ENCODE assay signal across 1 cellular context in genomic region chr16:11201498-11202259, GRCh38.
A peak's percentile ranks its signal among the peaks of the same experiment; 100 is the strongest.
TF ChIP-seq lines count a peak whose summit lies in the region.

No MANE protein-coding gene starts in this region.

TF ChIP-seq in K562, 482 proteins besides CTCF, POLR2A, EP300 and RAD21 (continued from another document and continues in another):
- TF ChIP-seq CLOCK (CRISPR knock-in tag; IDR thresholded peaks at IDR 0.05; ENCODE audit: borderline replicate concordance) (no peak), RBM14 (IDR thresholded peaks at IDR 0.05; ENCODE audit: borderline replicate concordance, insufficient read depth, low read depth, low read length) (no peak), PRDM10 (IDR thresholded peaks at IDR 0.05; ENCODE audit: partially characterized antibody) (no peak), ZFPM2 (CRISPR knock-in tag; IDR thresholded peaks at IDR 0.05) (no peak), ZNF277 (CRISPR knock-in tag; IDR thresholded peaks at IDR 0.05; ENCODE audit: borderline replicate concordance) (no peak), THAP12 (CRISPR knock-in tag; IDR thresholded peaks at IDR 0.05) (no peak), ZNF695 (CRISPR knock-in tag; IDR thresholded peaks at IDR 0.05) (no peak), LCOR (CRISPR knock-in tag; IDR thresholded peaks at IDR 0.05) (0 out of 2 replicates have a peak, but pooled peaks have one; percentile 54), POLR2B (IDR thresholded peaks at IDR 0.05; ENCODE audit: low read depth, partially characterized antibody) (no peak), ZNF830 (CRISPR knock-in tag; IDR thresholded peaks at IDR 0.05) (no peak), ELF1 (tag; IDR thresholded peaks at IDR 0.05) (no peak), CGGBP1 (CRISPR knock-in tag; IDR thresholded peaks at IDR 0.05) (no peak), NR0B1 (IDR thresholded peaks at IDR 0.05; ENCODE audit: partially characterized antibody) (no peak), STAG1 (CRISPR knock-in tag; IDR thresholded peaks at IDR 0.05; ENCODE audit: borderline replicate concordance) (no peak), PHB (CRISPR knock-in tag; IDR thresholded peaks at IDR 0.05) (no peak), SMARCB1 (IDR thresholded peaks at IDR 0.05; ENCODE audit: insufficient read length, low read depth) (peak; percentile 79), HMG20A (CRISPR knock-in tag; conservative IDR thresholded peaks at IDR 0.05) (no peak), PHF21A (IDR thresholded peaks at IDR 0.05; ENCODE audit: borderline replicate concordance, low read depth) (no peak), ZNF174 (CRISPR knock-in tag; IDR thresholded peaks at IDR 0.05) (no peak), ZNF41 (CRISPR knock-in tag; conservative IDR thresholded peaks at IDR 0.05) (no peak), MECOM (CRISPR knock-in tag; IDR thresholded peaks at IDR 0.05) (peak; percentile 40; the same call in 1 of the 2 replicates), RBM25 (IDR thresholded peaks at IDR 0.05; ENCODE audit: low read depth, low read length, severe bottlenecking) (peak; percentile 91), RERE (CRISPR knock-in tag; IDR thresholded peaks at IDR 0.05; ENCODE audit: borderline replicate concordance) (no peak), RBM15 (IDR thresholded peaks at IDR 0.05; ENCODE audit: insufficient read depth, low read length) (no peak), ZNF133 (CRISPR knock-in tag; IDR thresholded peaks at IDR 0.05) (no peak), ZNF512 (tag; IDR thresholded peaks at IDR 0.05) (no peak), MXD1 (CRISPR knock-in tag; IDR thresholded peaks at IDR 0.05; ENCODE audit: borderline replicate concordance, poor library complexity, severe bottlenecking) (no peak), ZNF316 (IDR thresholded peaks at IDR 0.05) (peak; percentile 96), ZNF551 (CRISPR knock-in tag; IDR thresholded peaks at IDR 0.05) (no peak), VEZF1 (CRISPR knock-in tag; IDR thresholded peaks at IDR 0.05) (peak; percentile 93), CBX3 (IDR thresholded peaks at IDR 0.05; ENCODE audit: borderline replicate concordance in 1 of 2, low read length in 2 of 2) (no peak), RHOXF2B (CRISPR knock-in tag; conservative IDR thresholded peaks at IDR 0.05) (no peak), FUS (optimal IDR thresholded peaks at IDR 0.05; ENCODE audit: low read depth, low read length) (no peak), RFX5 (IDR thresholded peaks at IDR 0.05; ENCODE audit: low read depth, low read length) (no peak), GABPB2 (CRISPR knock-in tag; conservative IDR thresholded peaks at IDR 0.05) (no peak), SMARCA5 (IDR thresholded peaks at IDR 0.05) (peak; percentile 89; the same call in 1 of the 2 replicates), MTF1 (CRISPR knock-in tag; IDR thresholded peaks at IDR 0.05; ENCODE audit: borderline replicate concordance) (no peak), THAP7 (CRISPR knock-in tag; IDR thresholded peaks at IDR 0.05) (no peak), MAFF (IDR thresholded peaks at IDR 0.05; ENCODE audit: low read length) (peak; percentile 74), GABPB1 (CRISPR knock-in tag; IDR thresholded peaks at IDR 0.05) (no peak)
